Comparison of ENCODE assay signal across 8 cellular contexts in genomic region chr20:32742322-32743236, GRCh38. TPM values are rescaled to one million over a fixed set of nuclear protein-coding genes. Genes with fewer than 3 reads are reported as not detected.
DNase-seq lines count a peak whose midpoint lies in the region; ATAC-seq and TF ChIP-seq lines count a peak whose summit lies in the region.

No MANE protein-coding gene starts in this region.

- no peaks in the 10 kb centered on the region for H3K9me3 ChIP-seq in fibroblast of lung (ENCODE audit: control insufficient read depth, insufficient read depth, low read depth, low read length)

- H2AFZ ChIP-seq in fibroblast of lung (ENCODE audit: low read length) = peak overlapping the region; percentile 55

- CTCF ChIA-PET in activated CD4-positive, alpha-beta T cell treated with anti-CD3 and anti-CD28 coated beads for 36 hours (lab: Charles Lee) = interaction anchor here (0.5 to 2.5 kb wide), 9 partner anchors 10 to 327 kb away, joined by 3 to 20 read pairs (median 3); no protein-coding TSS in a partner anchor
- CTCF ChIA-PET in activated CD4-positive, alpha-beta T cell treated with anti-CD3 and anti-CD28 coated beads, Interleukin-2, amount 10 ng/mL, durations not matched to agents 7 days and 5 days (lab: Charles Lee) = interaction anchor here (0.5 to 2.5 kb wide), 8 partner anchors 9 to 70 kb away, joined by 3 to 7 read pairs (median 4); partner anchors contain the start of gene C20orf203

- no peaks in the 10 kb centered on the region for H4K20me1 ChIP-seq in fibroblast of lung (ENCODE audit: control insufficient read depth, extremely low read depth, insufficient read depth, low read length)

- peak overlapping the region; percentile 96 for H3K27ac Mint-ChIP-seq in activated CD4-positive, alpha-beta T cell treated with anti-CD3 and anti-CD28 coated beads for 36 hours
- H3K27ac Mint-ChIP-seq in activated CD4-positive, alpha-beta T cell treated with anti-CD3 and anti-CD28 coated beads, Interleukin-2, amount 10 ng/mL, durations not matched to agents 7 days and 5 days = peak overlapping the region; percentile 95
- H3K27ac Mint-ChIP-seq in osteocyte (ENCODE audit: unreplicated experiment) = peak overlapping the region; percentile 93

- no peaks in the 10 kb centered on the region for H3K27me3 Mint-ChIP-seq in activated CD4-positive, alpha-beta T cell treated with anti-CD3 and anti-CD28 coated beads for 36 hours
- H3K27me3 Mint-ChIP-seq in activated CD4-positive, alpha-beta T cell treated with anti-CD3 and anti-CD28 coated beads, Interleukin-2, amount 10 ng/mL, durations not matched to agents 7 days and 5 days = no peaks in the 10 kb centered on the region
- no peaks in the 10 kb centered on the region for H3K27me3 Mint-ChIP-seq in osteocyte (ENCODE audit: unreplicated experiment)

- no peaks in the 10 kb centered on the region for H3K36me3 Mint-ChIP-seq in activated CD4-positive, alpha-beta T cell treated with anti-CD3 and anti-CD28 coated beads for 36 hours (ENCODE audit: low read depth)
- H3K36me3 Mint-ChIP-seq in activated CD4-positive, alpha-beta T cell treated with anti-CD3 and anti-CD28 coated beads, Interleukin-2, amount 10 ng/mL, durations not matched to agents 7 days and 5 days (ENCODE audit: low read depth) = peaks cover 14% of the 10 kb centered on the region
- no peaks in the 10 kb centered on the region for H3K36me3 Mint-ChIP-seq in osteocyte (ENCODE audit: unreplicated experiment)

- peak overlapping the region; percentile 78 for H3K9ac ChIP-seq in fibroblast of lung (ENCODE audit: insufficient read depth, low read length)

- peak overlapping the region; percentile 69 for H3K27ac ChIP-seq in fibroblast of lung (ENCODE audit: insufficient read depth, low read length)

- peaks cover 16% of the 10 kb centered on the region for H3K79me2 ChIP-seq in fibroblast of lung (ENCODE audit: control insufficient read depth, insufficient read depth, low read length)

- H3K4me1 Mint-ChIP-seq in activated CD4-positive, alpha-beta T cell treated with anti-CD3 and anti-CD28 coated beads for 36 hours = peaks cover 38% of the 10 kb centered on the region
- H3K4me1 Mint-ChIP-seq in activated CD4-positive, alpha-beta T cell treated with anti-CD3 and anti-CD28 coated beads, Interleukin-2, amount 10 ng/mL, durations not matched to agents 7 days and 5 days = peaks cover 57% of the 10 kb centered on the region
- H3K4me1 Mint-ChIP-seq in osteocyte (ENCODE audit: unreplicated experiment) = peaks cover 37% of the 10 kb centered on the region

- TF ChIP-seq CTCF in fibroblast of lung (conservative IDR thresholded peaks at IDR 0.05 in 1 of 2, IDR thresholded peaks at IDR 0.05 in 1 of 2; ENCODE audit: low read depth in 1 of 2, low read length in 2 of 2) (peak in 1 of 2 donors; percentile 2), osteocyte (IDR thresholded peaks at IDR 0.05) (no peak)

- POLR2A ChIA-PET in activated CD4-positive, alpha-beta T cell treated with anti-CD3 and anti-CD28 coated beads for 36 hours (lab: Charles Lee) = interaction anchor here (0.5 to 0.9 kb wide), 3 partner anchors 18 to 811 kb away, joined by 3 read pairs; no protein-coding TSS in a partner anchor
- POLR2A ChIA-PET in activated CD4-positive, alpha-beta T cell treated with anti-CD3 and anti-CD28 coated beads, Interleukin-2, amount 10 ng/mL, durations not matched to agents 7 days and 5 days (lab: Charles Lee) = interaction anchor here (0.9 kb wide), 1 partner anchor 20 kb away, joined by 4 read pairs; no protein-coding TSS in a partner anchor

- peak overlapping the region; percentile 63 to 89 (median 87) for H3K4me3 ChIP-seq in fibroblast of lung (replicated peaks in 1 of 4; ENCODE audit: control extremely low read depth in 1 of 4, insufficient read depth in 1 of 4, low read depth in 3 of 4, low read length in 4 of 4)

- peak; percentile 20 for ATAC-seq in activated CD4-positive, alpha-beta T cell treated with anti-CD3 and anti-CD28 coated beads for 36 hours
- ATAC-seq in GM18519 (IDR thresholded peaks at IDR 0.05; ENCODE audit: low FRiP score, unreplicated experiment) = no peak
- ATAC-seq in HG02973 (IDR thresholded peaks at IDR 0.05; ENCODE audit: unreplicated experiment) = no peak
- ATAC-seq in GM21619 (IDR thresholded peaks at IDR 0.05; ENCODE audit: unreplicated experiment) = no peak

- H3K4me3 Mint-ChIP-seq in activated CD4-positive, alpha-beta T cell treated with anti-CD3 and anti-CD28 coated beads for 36 hours = peak overlapping the region; percentile 93
- peak overlapping the region; percentile 98 for H3K4me3 Mint-ChIP-seq in activated CD4-positive, alpha-beta T cell treated with anti-CD3 and anti-CD28 coated beads, Interleukin-2, amount 10 ng/mL, durations not matched to agents 7 days and 5 days
- peak overlapping the region; percentile 93 for H3K4me3 Mint-ChIP-seq in osteocyte (ENCODE audit: unreplicated experiment)

- peak; percentile 46 for DNase-seq in activated CD4-positive, alpha-beta T cell treated with anti-CD3 and anti-CD28 coated beads for 36 hours
- DNase-seq in activated CD4-positive, alpha-beta T cell treated with anti-CD3 and anti-CD28 coated beads for 1 hour = no peak
- DNase-seq in activated CD4-positive, alpha-beta T cell treated with anti-CD3 and anti-CD28 coated beads, Interleukin-2, amount 10 ng/mL, durations not matched to agents 7 days and 5 days = no peak
- DNase-seq in fibroblast of lung (ENCODE audit: low read depth in 2 of 2) (no peak), osteocyte (ENCODE audit: extremely low spot score, unreplicated experiment) (no peak)

- H3K9me3 Mint-ChIP-seq in activated CD4-positive, alpha-beta T cell treated with anti-CD3 and anti-CD28 coated beads for 36 hours (ENCODE audit: low read depth) = no peaks in the 10 kb centered on the region
- H3K9me3 Mint-ChIP-seq in activated CD4-positive, alpha-beta T cell treated with anti-CD3 and anti-CD28 coated beads, Interleukin-2, amount 10 ng/mL, durations not matched to agents 7 days and 5 days = no peaks in the 10 kb centered on the region
- H3K9me3 Mint-ChIP-seq in osteocyte (ENCODE audit: unreplicated experiment) = no peaks in the 10 kb centered on the region

- H3K27me3 ChIP-seq in fibroblast of lung (ENCODE audit: control insufficient read depth, insufficient read depth, low read length) = no peaks in the 10 kb centered on the region

- intact Hi-C loops in activated CD4-positive, alpha-beta T cell treated with anti-CD3 and anti-CD28 coated beads for 36 hours (cut with DNase I, micrococcal nuclease) = loop anchor here in 1 of 2 experiments (1.0 to 5.0 kb wide), 5 partner anchors 20 to 225 kb away; partner anchors contain the start of gene DNMT3B

- peaks cover 14% of the 10 kb centered on the region for H3K4me1 ChIP-seq in fibroblast of lung (ENCODE audit: control insufficient read depth, extremely low read depth, insufficient read depth, low read length)

- H3K36me3 ChIP-seq in fibroblast of lung (ENCODE audit: control insufficient read depth, insufficient read depth, low read length) = no peaks in the 10 kb centered on the region

- peak overlapping the region; percentile 95 for H3K4me2 ChIP-seq in fibroblast of lung (ENCODE audit: extremely low read depth, insufficient read depth, low read length)

RNA-seq across cellular contexts. Expression of gene COMMD7, which starts 0.7 kb away (rescaled TPM):
- total RNA-seq in activated CD4-positive, alpha-beta T cell treated with anti-CD3 and anti-CD28 coated beads for 36 hours = 10 to 100 TPM; 35.9 to 38.8 TPM
- 10 to 100 TPM; 63.4 to 75.7 TPM for total RNA-seq in activated CD4-positive, alpha-beta T cell treated with anti-CD3 and anti-CD28 coated beads, Interleukin-2, amount 10 ng/mL, durations not matched to agents 7 days and 5 days
- 26.7 and 39.6 TPM in 2 replicates for total RNA-seq in fibroblast of lung
- 68.5 and 70.0 TPM in 2 replicates for polyA plus RNA-seq in fibroblast of lung
- polyA plus RNA-seq in fibroblast of lung (2012) = 71.4 and 74.3 TPM in 2 replicates
- 18.9 and 42.9 TPM in 2 replicates for polyA minus RNA-seq in fibroblast of lung (ENCODE audit: low replicate concordance)
- total RNA-seq in osteocyte = 48.1 and 58.1 TPM in 2 replicates

RNA-seq across cellular contexts. Expression of gene DNMT3B, which starts 19.6 kb away (rescaled TPM):
- 1 to 10 TPM; 1.4 to 1.6 TPM for total RNA-seq in activated CD4-positive, alpha-beta T cell treated with anti-CD3 and anti-CD28 coated beads for 36 hours
- 1 to 10 TPM; 3.7 to 4.1 TPM for total RNA-seq in activated CD4-positive, alpha-beta T cell treated with anti-CD3 and anti-CD28 coated beads, Interleukin-2, amount 10 ng/mL, durations not matched to agents 7 days and 5 days
- total RNA-seq in fibroblast of lung (1.5 and 3.1 TPM in 2 replicates), osteocyte (2.9 TPM in 2 replicates)
- 1.1 and 1.6 TPM in 2 replicates for polyA plus RNA-seq in fibroblast of lung
- 1.4 and 1.7 TPM in 2 replicates for polyA plus RNA-seq in fibroblast of lung (2012)
- 1.1 and 1.2 TPM in 2 replicates for polyA minus RNA-seq in fibroblast of lung (ENCODE audit: low replicate concordance)
